9 cellular contexts compared by ENCODE assay signal in the genomic region with DNA sequence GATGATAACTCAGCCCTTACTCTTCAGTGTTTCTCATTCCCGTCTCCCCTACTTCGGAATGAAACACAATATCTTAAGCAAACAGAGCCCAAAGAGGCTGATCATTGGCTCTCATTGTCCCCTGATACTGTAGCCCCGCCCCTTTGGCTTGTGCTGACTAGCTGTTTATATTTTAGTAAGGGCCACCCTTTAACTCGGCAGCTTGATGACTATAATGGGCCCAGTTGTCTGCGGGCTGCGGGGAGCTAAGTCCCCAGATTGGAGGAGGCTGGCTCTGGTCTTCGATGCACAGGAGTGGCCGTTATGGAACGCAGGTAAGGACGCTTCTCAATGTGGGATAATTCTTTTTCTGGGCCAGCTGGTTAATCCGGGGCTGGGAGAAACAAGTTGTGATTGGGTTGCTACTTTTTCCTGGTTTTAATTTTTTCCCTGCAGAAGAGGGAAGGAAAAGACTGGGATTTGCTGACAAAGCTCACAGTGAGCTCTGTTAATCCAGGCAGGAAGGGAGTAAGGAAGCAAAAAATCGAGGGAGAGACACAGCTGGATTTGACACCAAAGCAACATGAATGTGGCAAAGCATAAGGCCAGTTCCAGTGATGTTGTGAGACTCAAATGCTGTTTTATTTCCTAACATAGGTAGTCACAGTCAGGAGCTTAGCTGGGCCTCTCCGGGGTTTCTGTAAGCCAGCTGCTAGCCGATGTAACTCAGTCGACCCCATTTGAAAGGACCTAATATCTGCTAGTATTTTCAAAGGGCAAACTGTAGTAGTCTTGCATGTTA. TPM values are rescaled to one million over a fixed set of nuclear protein-coding genes. Genes with fewer than 3 reads are reported as not detected.
A peak's percentile ranks its signal among the peaks of the same experiment; 100 is the strongest.
DNase-seq lines count a peak whose midpoint lies in the region; ATAC-seq and TF ChIP-seq lines count a peak whose summit lies in the region.
"Had no signal": no experiment of that assay in that cellular context is flagged by ENCODE, and none has a peak within 500 bp of the region (broad histone marks: within the 10 kb centered on the region; RNA-seq: fewer than 3 reads in every experiment).

TSS of gene TRIM2 (plus strand) at position 197 of the 781 bp plus-strand sequence. CDS start at position 285, 88 bp downstream.

- peak; percentile 18 for DNase-seq in EH (ENCODE audit: low read depth)
- DNase-seq in head of caudate nucleus = peak; percentile 64 to 96 (median 88)
- peak; percentile 65 for DNase-seq in occipital lobe (lab: John Stamatoyannopoulos, UW)
- DNase-seq in RWPE1 (ENCODE audit: low spot score) = no peak
- DNase-seq in UCSD-AML1 (lab: John Stamatoyannopoulos, UW; ENCODE audit: unreplicated experiment) = no peak

- H3K9me3 Mint-ChIP-seq in activated T-helper 17 cell treated with anti-CD3 and anti-CD28 coated beads, Interleukin-2, amount 50 U/mL, for 72 hours = no peaks in the 10 kb centered on the region
- H3K9me3 Mint-ChIP-seq: IgD-negative memory B cell had no signal

- TF ChIP-seq CTCF in RWPE1 (conservative IDR thresholded peaks at IDR 0.05; ENCODE audit: low read depth) = no peak

- no peak within 1 kb of the TSS for H3K27ac ChIP-seq in RWPE1

- H3K27ac Mint-ChIP-seq in activated T-helper 17 cell treated with anti-CD3 and anti-CD28 coated beads, Interleukin-2, amount 50 U/mL, for 72 hours = peak within 1 kb of the TSS; percentile 75
- H3K27ac Mint-ChIP-seq: IgD-negative memory B cell had no signal

- peaks cover 8% of the 10 kb centered on the region for H3K4me1 Mint-ChIP-seq in activated T-helper 17 cell treated with anti-CD3 and anti-CD28 coated beads, Interleukin-2, amount 50 U/mL, for 72 hours

- CTCF ChIA-PET in RWPE1 (lab: Yijun Ruan, JAX) = interaction anchor here (0.6 kb wide), 2 partner anchors 121 to 214 kb away, joined by 3 to 4 read pairs; no protein-coding TSS in a partner anchor

- 0 out of 2 replicates have a peak, but pooled peaks have one; percentile 15 for TF ChIP-seq EP300 in Ishikawa (IDR thresholded peaks at IDR 0.05; ENCODE audit: borderline replicate concordance)

- intact Hi-C loops in head of caudate nucleus (cut with DNase I) = loop anchor here (5.0 kb wide), 1 partner anchor 52 kb away; no protein-coding TSS in a partner anchor

- TF ChIP-seq RAD21 in Ishikawa (IDR thresholded peaks at IDR 0.05; ENCODE audit: low read depth) = no peak

- no peaks in the 10 kb centered on the region for H3K27me3 Mint-ChIP-seq in activated T-helper 17 cell treated with anti-CD3 and anti-CD28 coated beads, Interleukin-2, amount 50 U/mL, for 72 hours

- no peaks in the 10 kb centered on the region for H3K36me3 Mint-ChIP-seq in activated T-helper 17 cell treated with anti-CD3 and anti-CD28 coated beads, Interleukin-2, amount 50 U/mL, for 72 hours (ENCODE audit: low read depth)
- H3K36me3 Mint-ChIP-seq: IgD-negative memory B cell had no signal

- POLR2A ChIA-PET in RWPE1 (lab: Yijun Ruan, JAX; ENCODE audit: low non-redundant PET) = no interaction called here

- H3K4me3 Mint-ChIP-seq in activated T-helper 17 cell treated with anti-CD3 and anti-CD28 coated beads, Interleukin-2, amount 50 U/mL, for 72 hours = peak within 1 kb of the TSS; percentile 69

- no peak for ATAC-seq in activated T-helper 17 cell treated with anti-CD3 and anti-CD28 coated beads, Interleukin-2, amount 50 U/mL, for 72 hours (replicated peaks)
- ATAC-seq in HG02973 (IDR thresholded peaks at IDR 0.05; ENCODE audit: unreplicated experiment) = no peak

TF ChIP-seq in Ishikawa, 13 proteins besides CTCF, POLR2A, EP300 and RAD21:
- TF ChIP-seq EGR1 (IDR thresholded peaks at IDR 0.05) (no peak), CREB1 (IDR thresholded peaks at IDR 0.05; ENCODE audit: low read depth) (no peak), YY1 (IDR thresholded peaks at IDR 0.05; ENCODE audit: low read depth) (no peak), FOXM1 (IDR thresholded peaks at IDR 0.05; ENCODE audit: borderline replicate concordance, low read depth) (no peak), ZBTB7A (IDR thresholded peaks at IDR 0.05; ENCODE audit: low read depth) (no peak), TCF12 (IDR thresholded peaks at IDR 0.05; ENCODE audit: low read depth) (no peak), CEBPB (IDR thresholded peaks at IDR 0.05) (no peak), TAF1 (IDR thresholded peaks at IDR 0.05; ENCODE audit: low read depth) (peak; percentile 87), NFIC (IDR thresholded peaks at IDR 0.05) (peak; percentile 7; the same call in 1 of the 2 replicates), TEAD4 (IDR thresholded peaks at IDR 0.05) (no peak)
- TF ChIP-seq, protein P1, sequence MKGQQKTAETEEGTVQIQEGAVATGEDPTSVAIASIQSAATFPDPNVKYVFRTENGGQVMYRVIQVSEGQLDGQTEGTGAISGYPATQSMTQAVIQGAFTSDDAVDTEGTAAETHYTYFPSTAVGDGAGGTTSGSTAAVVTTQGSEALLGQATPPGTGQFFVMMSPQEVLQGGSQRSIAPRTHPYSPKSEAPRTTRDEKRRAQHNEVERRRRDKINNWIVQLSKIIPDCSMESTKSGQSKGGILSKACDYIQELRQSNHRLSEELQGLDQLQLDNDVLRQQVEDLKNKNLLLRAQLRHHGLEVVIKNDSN (IDR thresholded peaks at IDR 0.05) = no peak
- TF ChIP-seq, protein P2, sequence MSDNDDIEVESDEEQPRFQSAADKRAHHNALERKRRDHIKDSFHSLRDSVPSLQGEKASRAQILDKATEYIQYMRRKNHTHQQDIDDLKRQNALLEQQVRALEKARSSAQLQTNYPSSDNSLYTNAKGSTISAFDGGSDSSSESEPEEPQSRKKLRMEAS (IDR thresholded peaks at IDR 0.05) = no peak
- TF ChIP-seq, protein P3, sequence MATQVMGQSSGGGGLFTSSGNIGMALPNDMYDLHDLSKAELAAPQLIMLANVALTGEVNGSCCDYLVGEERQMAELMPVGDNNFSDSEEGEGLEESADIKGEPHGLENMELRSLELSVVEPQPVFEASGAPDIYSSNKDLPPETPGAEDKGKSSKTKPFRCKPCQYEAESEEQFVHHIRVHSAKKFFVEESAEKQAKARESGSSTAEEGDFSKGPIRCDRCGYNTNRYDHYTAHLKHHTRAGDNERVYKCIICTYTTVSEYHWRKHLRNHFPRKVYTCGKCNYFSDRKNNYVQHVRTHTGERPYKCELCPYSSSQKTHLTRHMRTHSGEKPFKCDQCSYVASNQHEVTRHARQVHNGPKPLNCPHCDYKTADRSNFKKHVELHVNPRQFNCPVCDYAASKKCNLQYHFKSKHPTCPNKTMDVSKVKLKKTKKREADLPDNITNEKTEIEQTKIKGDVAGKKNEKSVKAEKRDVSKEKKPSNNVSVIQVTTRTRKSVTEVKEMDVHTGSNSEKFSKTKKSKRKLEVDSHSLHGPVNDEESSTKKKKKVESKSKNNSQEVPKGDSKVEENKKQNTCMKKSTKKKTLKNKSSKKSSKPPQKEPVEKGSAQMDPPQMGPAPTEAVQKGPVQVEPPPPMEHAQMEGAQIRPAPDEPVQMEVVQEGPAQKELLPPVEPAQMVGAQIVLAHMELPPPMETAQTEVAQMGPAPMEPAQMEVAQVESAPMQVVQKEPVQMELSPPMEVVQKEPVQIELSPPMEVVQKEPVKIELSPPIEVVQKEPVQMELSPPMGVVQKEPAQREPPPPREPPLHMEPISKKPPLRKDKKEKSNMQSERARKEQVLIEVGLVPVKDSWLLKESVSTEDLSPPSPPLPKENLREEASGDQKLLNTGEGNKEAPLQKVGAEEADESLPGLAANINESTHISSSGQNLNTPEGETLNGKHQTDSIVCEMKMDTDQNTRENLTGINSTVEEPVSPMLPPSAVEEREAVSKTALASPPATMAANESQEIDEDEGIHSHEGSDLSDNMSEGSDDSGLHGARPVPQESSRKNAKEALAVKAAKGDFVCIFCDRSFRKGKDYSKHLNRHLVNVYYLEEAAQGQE (IDR thresholded peaks at IDR 0.05; ENCODE audit: low read depth) = no peak

RNA-seq across cellular contexts. Expression of gene TRIM2, which starts in this region (rescaled TPM):
- 1 to 10 TPM; 1.0 to 1.6 TPM for total RNA-seq in activated T-helper 17 cell treated with anti-CD3 and anti-CD28 coated beads, Interleukin-2, amount 50 U/mL, for 72 hours
- total RNA-seq in occipital lobe = 990 TPM

Comparison
In these comparisons a context has a peak if more than half of its experiments do, and no peak if none do; other contexts are left out.
1. RNA of gene TRIM2 (total RNA-seq): 990 TPM in occipital lobe (single experiment); 1.0 to 1.6 TPM in activated T-helper 17 cell treated with anti-CD3 and anti-CD28 coated beads, Interleukin-2, amount 50 U/mL, for 72 hours; every median in the first group is over 100 times any median in the second.
2. DNase-seq: peak in EH (single experiment), head of caudate nucleus (42 of 42) and occipital lobe (single experiment); none in RWPE1 (single experiment) and UCSD-AML1 (single experiment).